20 cellular contexts compared by ENCODE assay signal in the genomic region with DNA sequence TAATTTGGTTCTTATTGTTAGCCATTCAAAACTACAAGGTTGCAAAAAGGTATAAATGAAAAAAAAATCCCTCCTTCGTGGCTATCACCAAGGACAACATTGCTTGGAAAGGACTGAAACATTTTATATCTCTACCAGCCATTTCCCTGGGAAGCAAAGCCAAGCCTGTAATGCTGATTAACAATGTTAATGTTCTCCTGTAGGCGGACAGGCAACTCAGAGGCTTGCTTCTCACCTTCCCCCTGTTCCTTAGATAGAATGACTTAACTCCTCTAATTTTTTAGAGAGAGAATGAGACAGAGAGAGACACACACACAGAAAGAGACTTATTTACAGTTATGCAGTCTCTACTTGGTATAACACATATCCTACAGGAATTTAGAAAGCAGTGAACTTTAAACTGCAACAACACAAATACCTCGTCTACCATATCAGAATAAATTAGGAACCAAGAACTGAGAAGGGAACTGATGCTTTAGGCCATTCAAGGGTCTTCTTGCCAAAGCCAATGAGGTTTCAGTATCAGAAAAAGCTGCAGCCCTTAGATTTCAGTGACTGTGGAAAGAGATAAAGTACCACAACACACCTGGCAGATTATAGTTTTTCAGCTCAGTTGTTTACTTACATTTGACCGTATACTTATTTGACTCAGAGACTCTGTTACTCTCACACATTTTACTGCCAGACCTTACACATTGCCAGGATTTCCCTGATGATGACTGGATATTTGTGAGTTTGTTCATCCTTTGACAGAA. TPM values are rescaled to one million over a fixed set of nuclear protein-coding genes. Genes with fewer than 3 reads are reported as not detected.
DNase-seq lines count a peak whose midpoint lies in the region; ATAC-seq, FAIRE-seq and TF ChIP-seq lines count a peak whose summit lies in the region.
"Had no signal": no experiment of that assay in that cellular context is flagged by ENCODE, and none has a peak within 500 bp of the region (broad histone marks: within the 10 kb centered on the region; RNA-seq: fewer than 3 reads in every experiment).

No MANE protein-coding gene starts in this region.

- H3K9ac ChIP-seq in SK-N-SH = no peak overlapping the region

- H3K4me2 ChIP-seq in SK-N-SH = no peak overlapping the region

- H4K20me1 ChIP-seq in SK-N-SH (ENCODE audit: insufficient read depth) = no peaks in the 10 kb centered on the region

- no peak for TF ChIP-seq EP300 in SK-N-SH (IDR thresholded peaks at IDR 0.05; ENCODE audit: borderline replicate concordance in 1 of 2, low read depth in 1 of 2, low read length in 1 of 2)

- peaks cover 15% of the 10 kb centered on the region for H3K4me1 Mint-ChIP-seq in WTC11
- H3K4me1 Mint-ChIP-seq: activated naive CD8-positive, alpha-beta T cell treated with anti-CD3 and anti-CD28 coated beads, Interleukin-2, amount 10 ng/mL, durations not matched to agents 7 days and 5 days had no signal

- TF ChIP-seq CTCF in WTC11 (IDR thresholded peaks at IDR 0.05) (no peak), SK-N-SH (IDR thresholded peaks at IDR 0.05) (no peak)

- CTCF ChIA-PET in WTC11 (lab: Charles Lee) = interaction anchor here (0.6 kb wide), 1 partner anchor 20 kb away, joined by 3 read pairs; no protein-coding TSS in a partner anchor
- CTCF ChIA-PET in SK-N-SH (lab: Yijun Ruan, JAX) = interaction anchor here (1.3 to 1.7 kb wide), 2 partner anchors 13 to 20 kb away, joined by 3 to 4 read pairs; no protein-coding TSS in a partner anchor

- H3K9me2 ChIP-seq in SK-N-SH = no peaks in the 10 kb centered on the region

- no peaks in the 10 kb centered on the region for H3K4me1 ChIP-seq in SK-N-SH (ENCODE audit: control insufficient read depth in 1 of 2, insufficient read depth in 2 of 2, low read depth in 1 of 2, low read length in 1 of 2)
- H3K4me1 ChIP-seq: breast epithelium, uterus had no signal

- no peaks in the 10 kb centered on the region for H3K9me3 Mint-ChIP-seq in WTC11
- H3K9me3 Mint-ChIP-seq: activated CD4-positive, alpha-beta memory T cell treated with anti-CD3 and anti-CD28 coated beads for 36 hours; activated naive CD8-positive, alpha-beta T cell treated with anti-CD3 and anti-CD28 coated beads, Interleukin-2, amount 10 ng/mL, durations not matched to agents 7 days and 5 days; activated T-cell treated with anti-CD3 and anti-CD28 coated beads, Interleukin-2, amount 50 U/mL, for 4 hours; CD14-positive monocyte had no signal

- H3K27ac Mint-ChIP-seq in WTC11 = no peak overlapping the region
- H3K27ac Mint-ChIP-seq: activated CD4-positive, alpha-beta memory T cell treated with anti-CD3 and anti-CD28 coated beads for 36 hours; activated naive CD8-positive, alpha-beta T cell treated with anti-CD3 and anti-CD28 coated beads, Interleukin-2, amount 10 ng/mL, durations not matched to agents 7 days and 5 days had no signal

- no peaks in the 10 kb centered on the region for H3K27me3 ChIP-seq in SK-N-SH (ENCODE audit: insufficient read depth)
- H3K27me3 ChIP-seq: breast epithelium, uterus had no signal

- ATAC-seq in GM19438 (IDR thresholded peaks at IDR 0.05; ENCODE audit: low read depth, unreplicated experiment) = peak; percentile 89
- peak; percentile 84 for ATAC-seq in HG02678 (IDR thresholded peaks at IDR 0.05; ENCODE audit: unreplicated experiment)
- peak; percentile 85 for ATAC-seq in WTC11
- ATAC-seq in HG03439 (IDR thresholded peaks at IDR 0.05; ENCODE audit: unreplicated experiment) = no peak
- no peak for ATAC-seq in stimulated activated naive CD8-positive, alpha-beta T cell treated with anti-CD3 and anti-CD28 coated beads, Interleukin-15, Interleukin-2, amounts not matched to agents 100 U/mL and 50 U/mL, for 24 hours
- ATAC-seq: activated T-cell treated with anti-CD3 and anti-CD28 coated beads, Interleukin-2, amount 50 U/mL, for 4 hours; sciatic nerve had no signal

- no peak for TF ChIP-seq POLR2A in GM12891 (IDR thresholded peaks at IDR 0.05; ENCODE audit: low read depth, low read length)

- POLR2A ChIA-PET in WTC11 (lab: Charles Lee) = no interaction called here
- POLR2A ChIA-PET in SK-N-SH (lab: Yijun Ruan, JAX) = no interaction called here

- no peak for DNase-seq in GM12891 (ENCODE audit: insufficient read length, low spot score)
- no peak for DNase-seq in WTC11 (ENCODE audit: low spot score)
- no peak for DNase-seq in NCI-H128 (lab: John Stamatoyannopoulos, UW; ENCODE audit: unreplicated experiment)
- DNase-seq in SK-N-SH = no peak
- DNase-seq in stimulated activated naive CD8-positive, alpha-beta T cell treated with anti-CD3 and anti-CD28 coated beads, Interleukin-15, Interleukin-2, amounts not matched to agents 100 U/mL and 50 U/mL, for 24 hours = no peak
- DNase-seq: activated CD4-positive, alpha-beta memory T cell treated with anti-CD3 and anti-CD28 coated beads for 36 hours; activated naive CD8-positive, alpha-beta T cell treated with anti-CD3 and anti-CD28 coated beads, Interleukin-2, amount 10 ng/mL, durations not matched to agents 7 days and 5 days; activated T-cell treated with anti-CD3 and anti-CD28 coated beads, Interleukin-2, amount 50 U/mL, for 4 hours; erythroblast; Kasumi-1; NCI-H1417 treated with DMSO at 0.1 percent for 48 hours; stimulated activated CD4-positive, alpha-beta T cell treated with anti-CD3 and anti-CD28 coated beads, Interleukin-1b, Interleukin-23, amount 100 ng/mL, for 48 hours; uterus had no signal

- no peak overlapping the region for H3K4me3 Mint-ChIP-seq in WTC11
- H3K4me3 Mint-ChIP-seq: activated CD4-positive, alpha-beta memory T cell treated with anti-CD3 and anti-CD28 coated beads for 36 hours; activated naive CD8-positive, alpha-beta T cell treated with anti-CD3 and anti-CD28 coated beads, Interleukin-2, amount 10 ng/mL, durations not matched to agents 7 days and 5 days; activated T-cell treated with anti-CD3 and anti-CD28 coated beads, Interleukin-2, amount 50 U/mL, for 4 hours; CD14-positive monocyte had no signal

- TF ChIP-seq RAD21 in SK-N-SH (IDR thresholded peaks at IDR 0.05; ENCODE audit: low read length) = no peak

- FAIRE-seq in GM12891 (lab: Jason Lieb, UNC) = no peak

- no peak overlapping the region for H3K4me3 ChIP-seq in SK-N-SH (ENCODE audit: low read depth in 2 of 2, low read length in 1 of 2)
- H3K4me3 ChIP-seq: breast epithelium, uterus had no signal

- no peaks in the 10 kb centered on the region for H3K9me3 ChIP-seq in SK-N-SH
- H3K9me3 ChIP-seq: breast epithelium, uterus had no signal

- no peak overlapping the region for H3K27ac ChIP-seq in SK-N-SH (ENCODE audit: low read depth in 2 of 2, low read length in 1 of 2)
- H3K27ac ChIP-seq: breast epithelium, uterus, VCaP had no signal

- H3K36me3 Mint-ChIP-seq in WTC11 = no peaks in the 10 kb centered on the region
- H3K36me3 Mint-ChIP-seq: activated CD4-positive, alpha-beta memory T cell treated with anti-CD3 and anti-CD28 coated beads for 36 hours; activated naive CD8-positive, alpha-beta T cell treated with anti-CD3 and anti-CD28 coated beads, Interleukin-2, amount 10 ng/mL, durations not matched to agents 7 days and 5 days; CD14-positive monocyte had no signal

- 72% methylated on average over 4 of the region's 4 CpGs for WGBS in SK-N-SH (ENCODE audit: low lambda C conversion rate)

- H2AFZ ChIP-seq in SK-N-SH (ENCODE audit: low read depth) = no peak overlapping the region

- H3K79me2 ChIP-seq in SK-N-SH (ENCODE audit: insufficient read depth) = no peaks in the 10 kb centered on the region

- H3F3A ChIP-seq in SK-N-SH (replicated peaks; ENCODE audit: insufficient read depth) = no peaks in the 10 kb centered on the region

- no peaks in the 10 kb centered on the region for H3K27me3 Mint-ChIP-seq in WTC11 (ENCODE audit: low read depth)
- H3K27me3 Mint-ChIP-seq: activated naive CD8-positive, alpha-beta T cell treated with anti-CD3 and anti-CD28 coated beads, Interleukin-2, amount 10 ng/mL, durations not matched to agents 7 days and 5 days had no signal

- H3K36me3 ChIP-seq in SK-N-SH (replicated peaks in 1 of 2; ENCODE audit: control insufficient read depth in 1 of 2, insufficient read depth in 2 of 2, low read length in 1 of 2) = no peaks in the 10 kb centered on the region
- H3K36me3 ChIP-seq: breast epithelium, uterus had no signal

TF ChIP-seq in GM12891, 5 proteins besides CTCF, POLR2A, EP300 and RAD21:
- TF ChIP-seq TAF1 (IDR thresholded peaks at IDR 0.05; ENCODE audit: low read depth, low read length) (no peak), SPI1 (IDR thresholded peaks at IDR 0.05; ENCODE audit: low read depth, low read length) (peak; percentile 22; the same call in 1 of the 2 replicates)

TF ChIP-seq in WTC11, 78 proteins besides CTCF, POLR2A, EP300 and RAD21 (continues in another document):
- TF ChIP-seq, protein P1, sequence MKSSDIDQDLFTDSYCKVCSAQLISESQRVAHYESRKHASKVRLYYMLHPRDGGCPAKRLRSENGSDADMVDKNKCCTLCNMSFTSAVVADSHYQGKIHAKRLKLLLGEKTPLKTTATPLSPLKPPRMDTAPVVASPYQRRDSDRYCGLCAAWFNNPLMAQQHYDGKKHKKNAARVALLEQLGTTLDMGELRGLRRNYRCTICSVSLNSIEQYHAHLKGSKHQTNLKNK (CRISPR knock-in tag; IDR thresholded peaks at IDR 0.05) = no peak
- TF ChIP-seq, protein P2, sequence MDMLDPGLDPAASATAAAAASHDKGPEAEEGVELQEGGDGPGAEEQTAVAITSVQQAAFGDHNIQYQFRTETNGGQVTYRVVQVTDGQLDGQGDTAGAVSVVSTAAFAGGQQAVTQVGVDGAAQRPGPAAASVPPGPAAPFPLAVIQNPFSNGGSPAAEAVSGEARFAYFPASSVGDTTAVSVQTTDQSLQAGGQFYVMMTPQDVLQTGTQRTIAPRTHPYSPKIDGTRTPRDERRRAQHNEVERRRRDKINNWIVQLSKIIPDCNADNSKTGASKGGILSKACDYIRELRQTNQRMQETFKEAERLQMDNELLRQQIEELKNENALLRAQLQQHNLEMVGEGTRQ (CRISPR knock-in tag; IDR thresholded peaks at IDR 0.05) = no peak

TF ChIP-seq in SK-N-SH, 30 proteins besides CTCF, POLR2A, EP300 and RAD21:
- no peak for TF ChIP-seq FOSL2 (IDR thresholded peaks at IDR 0.05; ENCODE audit: borderline replicate concordance, low read depth)

RNA-seq across cellular contexts. Expression of a gene that starts 20.9 kb away (rescaled TPM):
- polyA plus RNA-seq in GM12891 (2012; ENCODE audit: low read depth, missing spikeins) = 0.46 TPM
- 82.2 to 86.6 TPM (median 83.5 TPM) in 3 replicates for total RNA-seq in WTC11 (2021)
- 19.7 and 24.2 TPM in 2 replicates for polyA plus RNA-seq in SK-N-SH (2012; rRNA removed)
- polyA plus RNA-seq in SK-N-SH (2012; cell fraction: cytosol; rRNA removed) = 28.5 and 31.1 TPM in 2 replicates
- polyA plus RNA-seq in SK-N-SH (2012; cell fraction: nucleus; rRNA removed) = 13.6 and 32.5 TPM in 2 replicates

Comparison
In these comparisons a context has a peak if more than half of its experiments do, and no peak if none do; other contexts are left out.
1. ATAC-seq: peak in GM19438 (single experiment), HG02678 (single experiment) and WTC11 (single experiment); none in HG03439 (single experiment) and stimulated activated naive CD8-positive, alpha-beta T cell treated with anti-CD3 and anti-CD28 coated beads, Interleukin-15, Interleukin-2, amounts not matched to agents 100 U/mL and 50 U/mL, for 24 hours (single experiment).